ENCODE assay signal across 1 cellular context in the genomic region with DNA sequence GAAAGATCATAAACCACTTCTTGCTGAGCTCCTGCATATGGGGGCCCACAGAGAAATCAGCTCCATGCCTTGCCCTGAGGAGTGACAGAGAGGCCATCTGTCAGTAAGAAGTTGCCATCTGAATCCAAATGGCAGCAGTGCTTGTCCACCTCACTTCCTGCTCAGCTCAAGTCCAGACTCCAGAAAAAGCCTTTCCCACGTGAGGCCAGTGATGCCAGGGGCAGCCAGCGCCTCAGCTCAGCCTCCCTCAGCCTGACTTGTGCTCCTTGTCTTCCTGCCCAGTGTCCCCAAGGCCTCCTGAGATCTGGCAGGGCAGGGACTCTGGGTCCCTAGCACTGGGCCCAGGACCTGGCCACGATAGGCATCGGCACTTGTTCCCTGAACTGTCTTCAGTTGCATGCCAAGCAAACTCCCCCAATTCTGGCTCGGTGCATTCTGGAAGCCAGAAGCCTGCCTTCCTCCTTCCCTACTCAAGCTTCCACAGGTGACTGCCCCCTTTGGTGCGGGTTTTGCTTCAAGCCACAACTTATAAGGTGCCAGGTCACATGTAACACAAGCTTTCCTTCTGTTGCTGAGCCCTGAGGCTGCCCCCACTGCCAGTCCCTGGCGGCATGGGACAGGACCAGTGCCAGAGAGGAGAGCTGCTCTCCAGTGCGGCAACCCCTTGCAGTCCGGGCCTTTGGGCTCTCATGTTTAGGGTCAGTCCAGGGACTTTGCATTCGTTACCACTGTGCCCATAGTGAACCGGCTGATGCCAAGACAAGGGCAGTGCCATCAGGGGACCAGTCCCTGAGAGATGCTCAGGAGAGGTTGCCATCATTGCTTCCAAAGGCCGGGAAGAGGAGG.
TF ChIP-seq lines count a peak whose summit lies in the region.

No MANE protein-coding gene starts in this region.

TF ChIP-seq in HepG2, 621 proteins besides CTCF, POLR2A, EP300 and RAD21:
- TF ChIP-seq, protein P1, sequence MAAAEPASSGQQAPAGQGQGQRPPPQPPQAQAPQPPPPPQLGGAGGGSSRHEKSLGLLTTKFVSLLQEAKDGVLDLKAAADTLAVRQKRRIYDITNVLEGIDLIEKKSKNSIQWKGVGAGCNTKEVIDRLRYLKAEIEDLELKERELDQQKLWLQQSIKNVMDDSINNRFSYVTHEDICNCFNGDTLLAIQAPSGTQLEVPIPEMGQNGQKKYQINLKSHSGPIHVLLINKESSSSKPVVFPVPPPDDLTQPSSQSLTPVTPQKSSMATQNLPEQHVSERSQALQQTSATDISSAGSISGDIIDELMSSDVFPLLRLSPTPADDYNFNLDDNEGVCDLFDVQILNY (CRISPR knock-in tag; conservative IDR thresholded peaks at IDR 0.05), result no peak
- TF ChIP-seq ZNF577 (CRISPR knock-in tag; IDR thresholded peaks at IDR 0.05; ENCODE audit: borderline replicate concordance, low read depth) (no peak), HNRNPH1 (optimal IDR thresholded peaks at IDR 0.05; ENCODE audit: low read depth, low read length) (no peak), ZNF598 (CRISPR knock-in tag; IDR thresholded peaks at IDR 0.05; ENCODE audit: borderline replicate concordance) (no peak), CAMTA2 (CRISPR knock-in tag; IDR thresholded peaks at IDR 0.05; ENCODE audit: borderline replicate concordance) (no peak), RAD51 (IDR thresholded peaks at IDR 0.05; ENCODE audit: borderline replicate concordance) (no peak), SIX1 (CRISPR knock-in tag; IDR thresholded peaks at IDR 0.05; ENCODE audit: borderline replicate concordance) (no peak), BRD4 (CRISPR knock-in tag; IDR thresholded peaks at IDR 0.05) (no peak), AGO2 (optimal IDR thresholded peaks at IDR 0.05; ENCODE audit: low read depth, low read length) (no peak), PHB2 (IDR thresholded peaks at IDR 0.05; ENCODE audit: partially characterized antibody) (no peak), FOXP1 (IDR thresholded peaks at IDR 0.05) (no peak), FOXP1 (CRISPR knock-in tag; IDR thresholded peaks at IDR 0.05) (no peak), NCOA5 (CRISPR knock-in tag; IDR thresholded peaks at IDR 0.05) (no peak), SNRNP70 (IDR thresholded peaks at IDR 0.05; ENCODE audit: low read depth, low read length) (no peak), FOXK2 (IDR thresholded peaks at IDR 0.05) (no peak)
- TF ChIP-seq, protein P2, sequence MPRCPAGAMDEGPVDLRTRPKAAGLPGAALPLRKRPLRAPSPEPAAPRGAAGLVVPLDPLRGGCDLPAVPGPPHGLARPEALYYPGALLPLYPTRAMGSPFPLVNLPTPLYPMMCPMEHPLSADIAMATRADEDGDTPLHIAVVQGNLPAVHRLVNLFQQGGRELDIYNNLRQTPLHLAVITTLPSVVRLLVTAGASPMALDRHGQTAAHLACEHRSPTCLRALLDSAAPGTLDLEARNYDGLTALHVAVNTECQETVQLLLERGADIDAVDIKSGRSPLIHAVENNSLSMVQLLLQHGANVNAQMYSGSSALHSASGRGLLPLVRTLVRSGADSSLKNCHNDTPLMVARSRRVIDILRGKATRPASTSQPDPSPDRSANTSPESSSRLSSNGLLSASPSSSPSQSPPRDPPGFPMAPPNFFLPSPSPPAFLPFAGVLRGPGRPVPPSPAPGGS (CRISPR knock-in tag; IDR thresholded peaks at IDR 0.05), result no peak
- TF ChIP-seq, protein P3, sequence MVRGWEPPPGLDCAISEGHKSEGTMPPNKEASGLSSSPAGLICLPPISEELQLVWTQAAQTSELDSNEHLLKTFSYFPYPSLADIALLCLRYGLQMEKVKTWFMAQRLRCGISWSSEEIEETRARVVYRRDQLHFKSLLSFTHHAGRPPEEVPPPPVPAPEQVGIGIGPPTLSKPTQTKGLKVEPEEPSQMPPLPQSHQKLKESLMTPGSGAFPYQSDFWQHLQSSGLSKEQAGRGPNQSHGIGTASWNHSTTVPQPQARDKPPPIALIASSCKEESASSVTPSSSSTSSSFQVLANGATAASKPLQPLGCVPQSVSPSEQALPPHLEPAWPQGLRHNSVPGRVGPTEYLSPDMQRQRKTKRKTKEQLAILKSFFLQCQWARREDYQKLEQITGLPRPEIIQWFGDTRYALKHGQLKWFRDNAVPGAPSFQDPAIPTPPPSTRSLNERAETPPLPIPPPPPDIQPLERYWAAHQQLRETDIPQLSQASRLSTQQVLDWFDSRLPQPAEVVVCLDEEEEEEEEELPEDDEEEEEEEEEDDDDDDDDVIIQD (CRISPR knock-in tag; IDR thresholded peaks at IDR 0.05; ENCODE audit: low read depth), result no peak
